Comparison of ENCODE assay signal across 18 cellular contexts in the genomic region with DNA sequence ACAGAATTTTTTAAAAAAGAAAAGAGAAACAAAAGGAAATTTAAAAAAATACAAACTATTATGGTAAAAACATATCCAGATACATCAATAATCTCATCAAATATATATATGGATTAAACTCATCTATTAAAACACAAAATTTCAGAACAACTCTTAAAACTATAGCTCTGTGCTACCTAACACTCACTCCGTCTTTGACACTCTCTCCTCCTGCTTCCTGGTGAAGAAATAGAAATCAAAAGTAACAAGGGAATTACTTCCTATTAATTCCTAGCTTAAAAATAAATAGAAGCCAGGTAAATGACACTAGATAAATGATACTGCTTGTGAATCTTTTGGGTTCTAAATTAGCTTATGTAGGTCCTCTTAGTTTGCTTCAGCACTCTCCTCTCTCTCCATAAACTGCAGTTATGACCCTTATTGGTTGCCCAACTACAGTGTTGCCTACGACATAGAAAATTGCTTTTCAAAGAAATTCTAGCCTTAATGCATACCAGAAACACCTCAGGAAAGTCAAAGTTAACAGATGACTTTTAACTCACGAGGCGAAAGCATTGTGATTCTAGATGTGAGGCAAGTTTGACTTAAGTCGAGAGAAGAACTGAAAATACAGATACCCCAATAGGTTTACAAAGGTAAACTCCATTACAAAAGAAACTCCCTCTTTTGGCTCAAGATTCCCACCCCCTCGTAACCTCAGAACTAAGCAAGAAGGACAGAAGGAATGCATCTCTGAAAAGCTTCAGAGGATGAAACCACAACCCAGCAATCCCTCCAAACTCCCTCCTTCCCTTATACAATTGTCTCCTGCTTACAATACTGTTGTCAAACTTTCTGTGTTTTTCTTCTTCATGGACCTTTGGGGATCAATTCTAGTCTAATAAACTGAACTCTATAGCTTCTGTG.
A peak's percentile ranks its signal among the peaks of the same experiment; 100 is the strongest.
DNase-seq lines count a peak whose midpoint lies in the region; ATAC-seq and TF ChIP-seq lines count a peak whose summit lies in the region.
"Had no signal": no experiment of that assay in that cellular context is flagged by ENCODE, and none has a peak within 500 bp of the region (broad histone marks: within the 10 kb centered on the region; RNA-seq: fewer than 3 reads in every experiment).

No MANE protein-coding gene starts in this region.

- no peak for DNase-seq in activated naive CD4-positive, alpha-beta T cell treated with anti-CD3 and anti-CD28 coated beads, Interleukin-2, amount 10 ng/mL, durations not matched to agents 7 days and 5 days
- no peak for DNase-seq in activated naive CD4-positive, alpha-beta T cell treated with anti-CD3 and anti-CD28 coated beads, Interleukin-2, amount 50 U/mL, for 72 hours (ENCODE audit: low spot score in 2 of 2)
- DNase-seq in H7 (peak; percentile 2), endodermal cell (no peak), psoas muscle (no peak), Peyer's patch (no peak), NCI-H446 treated with DMSO at 0.1 percent for 48 hours (lab: John Stamatoyannopoulos, UW) (no peak)
- DNase-seq: mammary epithelial cell; NCI-H2081 treated with DMSO at 0.1 percent for 48 hours; NCI-H524; nephron progenitor cell; stimulated activated CD4-positive, alpha-beta T cell treated with anti-CD3 and anti-CD28 coated beads, Interleukin-12 subunit alpha, Interleukin-12 subunit beta, amount 100 ng/mL, for 4 hours; stimulated activated naive CD4-positive, alpha-beta T cell; upper lobe of right lung had no signal

- H3K27me3 Mint-ChIP-seq in activated naive CD4-positive, alpha-beta T cell treated with anti-CD3 and anti-CD28 coated beads, Interleukin-2, amount 10 ng/mL, durations not matched to agents 7 days and 5 days = no peaks in the 10 kb centered on the region
- H3K27me3 Mint-ChIP-seq in endodermal cell (ENCODE audit: insufficient read depth) = no peaks in the 10 kb centered on the region
- H3K27me3 Mint-ChIP-seq: progenitor cell of endocrine pancreas had no signal

- 38 to 75% methylated on average over 2 to 6 of the region's 6 CpGs for WGBS in endodermal cell (ENCODE audit: insufficient coverage in 1 of 2, insufficient read length in 1 of 2), 2 experiments
- 57 to 68% (median 64%) methylated on average over 6 of the region's 6 CpGs for WGBS in psoas muscle, 3 donors

- H3K4me3 Mint-ChIP-seq in activated naive CD4-positive, alpha-beta T cell treated with anti-CD3 and anti-CD28 coated beads, Interleukin-2, amount 10 ng/mL, durations not matched to agents 7 days and 5 days = no peak overlapping the region
- no peak overlapping the region for H3K4me3 Mint-ChIP-seq in endodermal cell
- H3K4me3 Mint-ChIP-seq: nephron progenitor cell had no signal

- CTCF ChIA-PET in activated naive CD4-positive, alpha-beta T cell treated with anti-CD3 and anti-CD28 coated beads, Interleukin-2, amount 10 ng/mL, durations not matched to agents 7 days and 5 days (lab: Charles Lee) = interaction anchor here (1.2 kb wide), 1 partner anchor 112 kb away, joined by 5 read pairs; no protein-coding TSS in a partner anchor

- H3K36me3 Mint-ChIP-seq in activated naive CD4-positive, alpha-beta T cell treated with anti-CD3 and anti-CD28 coated beads, Interleukin-2, amount 10 ng/mL, durations not matched to agents 7 days and 5 days = no peaks in the 10 kb centered on the region
- no peaks in the 10 kb centered on the region for H3K36me3 Mint-ChIP-seq in activated naive CD4-positive, alpha-beta T cell treated with anti-CD3 and anti-CD28 coated beads, Interleukin-2, amount 50 U/mL, for 72 hours
- H3K36me3 Mint-ChIP-seq in endodermal cell (ENCODE audit: low read depth) = no peaks in the 10 kb centered on the region

- H3K27me3 ChIP-seq in H7 (ENCODE audit: control insufficient read depth, insufficient read depth, low read length) (no peaks in the 10 kb centered on the region), endodermal cell (ENCODE audit: control insufficient read depth, insufficient read depth, low read length, poor library complexity, severe bottlenecking) (no peaks in the 10 kb centered on the region), psoas muscle (ENCODE audit: insufficient read depth in 3 of 3, low read length in 2 of 3) (no peaks in the 10 kb centered on the region), Peyer's patch (no peaks in the 10 kb centered on the region)
- H3K27me3 ChIP-seq: breast epithelium, esophagus muscularis mucosa, upper lobe of right lung had no signal

- H3K36me3 ChIP-seq in H7 (replicated peaks; ENCODE audit: control insufficient read depth, insufficient read depth, low read length) = no peaks in the 10 kb centered on the region
- H3K36me3 ChIP-seq in endodermal cell (ENCODE audit: control insufficient read depth, insufficient read depth, low read length) = no peaks in the 10 kb centered on the region
- H3K36me3 ChIP-seq in psoas muscle (ENCODE audit: insufficient read depth in 1 of 2, low read depth in 1 of 2) = no peaks in the 10 kb centered on the region
- H3K36me3 ChIP-seq in Peyer's patch = no peaks in the 10 kb centered on the region
- H3K36me3 ChIP-seq: breast epithelium, esophagus muscularis mucosa, upper lobe of right lung had no signal

- H3K27ac ChIP-seq in endodermal cell (ENCODE audit: low read depth, low read length) (no peak overlapping the region), psoas muscle (no peak overlapping the region), Peyer's patch (no peak overlapping the region)
- H3K27ac ChIP-seq: breast epithelium, esophagus muscularis mucosa, upper lobe of right lung had no signal

- no peak for TF ChIP-seq POLR2A in Peyer's patch (IDR thresholded peaks at IDR 0.05)

- no peaks in the 10 kb centered on the region for H3K9me3 ChIP-seq in endodermal cell (ENCODE audit: control insufficient read depth, low read length)
- H3K9me3 ChIP-seq in psoas muscle = no peaks in the 10 kb centered on the region
- H3K9me3 ChIP-seq in Peyer's patch = no peaks in the 10 kb centered on the region
- H3K9me3 ChIP-seq: breast epithelium, esophagus muscularis mucosa, upper lobe of right lung had no signal

- TF ChIP-seq CTCF in endodermal cell (conservative IDR thresholded peaks at IDR 0.05) (no peak), psoas muscle (IDR thresholded peaks at IDR 0.05) (no peak), Peyer's patch (IDR thresholded peaks at IDR 0.05) (no peak)

- H3K9ac ChIP-seq in endodermal cell (ENCODE audit: extremely low read depth, low read length, poor library complexity, severe bottlenecking) = no peak overlapping the region

- no peak for ATAC-seq in activated naive CD4-positive, alpha-beta T cell treated with anti-CD3 and anti-CD28 coated beads, Interleukin-2, amount 50 U/mL, for 72 hours
- ATAC-seq in psoas muscle = no peak
- no peak for ATAC-seq in GM18858 (IDR thresholded peaks at IDR 0.05; ENCODE audit: unreplicated experiment)
- ATAC-seq: upper lobe of right lung had no signal

- peaks cover 21% of the 10 kb centered on the region for H3K4me1 Mint-ChIP-seq in activated naive CD4-positive, alpha-beta T cell treated with anti-CD3 and anti-CD28 coated beads, Interleukin-2, amount 10 ng/mL, durations not matched to agents 7 days and 5 days
- H3K4me1 Mint-ChIP-seq in endodermal cell = peaks cover 17% of the 10 kb centered on the region
- H3K4me1 Mint-ChIP-seq: nephron progenitor cell had no signal

- peak overlapping the region; percentile 47 for H3K27ac Mint-ChIP-seq in activated naive CD4-positive, alpha-beta T cell treated with anti-CD3 and anti-CD28 coated beads, Interleukin-2, amount 10 ng/mL, durations not matched to agents 7 days and 5 days
- no peak overlapping the region for H3K27ac Mint-ChIP-seq in activated naive CD4-positive, alpha-beta T cell treated with anti-CD3 and anti-CD28 coated beads, Interleukin-2, amount 50 U/mL, for 72 hours
- peak overlapping the region; percentile 49 for H3K27ac Mint-ChIP-seq in endodermal cell
- H3K27ac Mint-ChIP-seq: nephron progenitor cell, progenitor cell of endocrine pancreas had no signal

- no peak overlapping the region for H3K4me3 ChIP-seq in H7 (ENCODE audit: insufficient read depth, low read depth, low read length)
- H3K4me3 ChIP-seq in endodermal cell (ENCODE audit: low read length) = no peak overlapping the region
- H3K4me3 ChIP-seq in psoas muscle = peak overlapping the region; percentile 43
- H3K4me3 ChIP-seq in Peyer's patch = no peak overlapping the region
- H3K4me3 ChIP-seq: upper lobe of right lung had no signal

- intact Hi-C loops in psoas muscle (cut with DNase I) = no loop called here

- no peaks in the 10 kb centered on the region for H3K4me1 ChIP-seq in endodermal cell (ENCODE audit: control insufficient read depth, insufficient read depth, low read length)
- no peaks in the 10 kb centered on the region for H3K4me1 ChIP-seq in psoas muscle
- H3K4me1 ChIP-seq in Peyer's patch = no peaks in the 10 kb centered on the region
- H3K4me1 ChIP-seq: breast epithelium, esophagus muscularis mucosa, upper lobe of right lung had no signal

- no peaks in the 10 kb centered on the region for H3K9me3 Mint-ChIP-seq in activated naive CD4-positive, alpha-beta T cell treated with anti-CD3 and anti-CD28 coated beads, Interleukin-2, amount 10 ng/mL, durations not matched to agents 7 days and 5 days
- peaks cover 0 to 3% of the 10 kb centered on the region in 2 donors for H3K9me3 Mint-ChIP-seq in activated naive CD4-positive, alpha-beta T cell treated with anti-CD3 and anti-CD28 coated beads, Interleukin-2, amount 50 U/mL, for 72 hours
- H3K9me3 Mint-ChIP-seq in endodermal cell = no peaks in the 10 kb centered on the region
- H3K9me3 Mint-ChIP-seq: nephron progenitor cell had no signal

Comparison
In these comparisons a context has a peak if more than half of its experiments do, and no peak if none do; other contexts are left out.
1. H3K27ac Mint-ChIP-seq: peak in activated naive CD4-positive, alpha-beta T cell treated with anti-CD3 and anti-CD28 coated beads, Interleukin-2, amount 10 ng/mL, durations not matched to agents 7 days and 5 days (single experiment) and endodermal cell (single experiment); none in activated naive CD4-positive, alpha-beta T cell treated with anti-CD3 and anti-CD28 coated beads, Interleukin-2, amount 50 U/mL, for 72 hours (0 of 2).